ENCODE assay signal across 7 cellular contexts in the genomic region with DNA sequence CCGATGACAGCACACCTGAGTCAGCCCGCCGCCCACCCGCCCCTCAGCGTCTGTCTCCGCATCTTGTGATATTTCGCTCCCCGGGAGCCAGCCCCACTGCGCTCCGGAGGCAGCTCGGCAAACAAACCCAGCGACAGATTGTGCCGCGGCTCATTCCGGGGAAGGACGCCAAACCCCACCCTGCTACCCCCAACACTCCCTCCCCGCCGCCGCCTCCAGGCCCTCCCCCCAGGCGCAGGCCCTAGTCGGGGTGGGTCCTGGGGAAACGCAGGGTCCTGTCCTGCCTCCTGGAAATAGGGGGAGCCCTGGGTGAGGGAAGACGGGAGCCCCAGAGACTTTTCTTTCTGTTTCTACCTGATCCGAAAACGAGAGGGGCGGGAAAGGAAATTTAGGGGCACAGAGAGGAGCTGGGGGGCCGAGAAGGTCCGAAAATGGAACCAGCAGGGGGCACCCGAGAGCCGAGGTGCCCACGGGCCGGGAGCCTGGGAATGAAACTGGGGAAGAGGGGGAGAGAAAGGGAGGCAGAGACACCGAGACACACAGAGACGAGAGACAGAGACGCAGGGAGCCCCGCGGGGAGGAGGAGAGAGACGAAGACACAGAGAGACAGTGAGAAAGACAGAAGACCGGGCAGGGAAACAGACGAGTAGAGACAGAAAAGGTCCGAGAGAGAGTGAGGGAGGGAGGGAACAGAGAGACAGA. TPM values are rescaled to one million over a fixed set of nuclear protein-coding genes. Genes with fewer than 3 reads are reported as not detected.
DNase-seq lines count a peak whose midpoint lies in the region; ATAC-seq and TF ChIP-seq lines count a peak whose summit lies in the region.

No MANE protein-coding gene starts in this region.

- no peaks in the 10 kb centered on the region for H3K36me3 Mint-ChIP-seq in activated CD8-positive, alpha-beta T cell treated with anti-CD3 and anti-CD28 coated beads, Interleukin-2, amount 10 ng/mL, durations not matched to agents 7 days and 5 days (ENCODE audit: low read depth)

- H3K9ac ChIP-seq in fibroblast of lung (ENCODE audit: insufficient read depth, low read length) (peak overlapping the region; percentile 30), neural cell (ENCODE audit: low read length) (no peak overlapping the region)

- TF ChIP-seq CTCF in GM12872 (IDR thresholded peaks at IDR 0.05; ENCODE audit: insufficient read depth, low read depth, low read length): peak; percentile 83
- TF ChIP-seq CTCF in NB4 (IDR thresholded peaks at IDR 0.05; ENCODE audit: low read depth, low read length): peak; percentile 76
- peak; percentile 65 to 80 for TF ChIP-seq CTCF in fibroblast of lung (conservative IDR thresholded peaks at IDR 0.05 in 1 of 2, IDR thresholded peaks at IDR 0.05 in 1 of 2; ENCODE audit: low read depth in 1 of 2, low read length in 2 of 2)
- peak; percentile 66 for TF ChIP-seq CTCF in neural cell (IDR thresholded peaks at IDR 0.05; ENCODE audit: poor library complexity, severe bottlenecking)

- TF ChIP-seq RAD21 in neural cell (conservative IDR thresholded peaks at IDR 0.05): peak; percentile 37

- H3F3A ChIP-seq in neural cell (ENCODE audit: insufficient read depth, low read length, poor library complexity, severe bottlenecking): no peaks in the 10 kb centered on the region

- H4K20me1 ChIP-seq in fibroblast of lung (ENCODE audit: control insufficient read depth, extremely low read depth, insufficient read depth, low read length) (no peaks in the 10 kb centered on the region), neural cell (ENCODE audit: insufficient read depth) (no peaks in the 10 kb centered on the region)

- no peaks in the 10 kb centered on the region for H3K9me2 ChIP-seq in neural cell (ENCODE audit: insufficient read depth, low read length)

- TF ChIP-seq EP300 in neural cell (conservative IDR thresholded peaks at IDR 0.05; ENCODE audit: poor library complexity, severe bottlenecking): no peak

- H3K4me3 ChIP-seq in NB4 (ENCODE audit: low read depth, low read length) (peak overlapping the region; percentile 49), fibroblast of lung (replicated peaks in 1 of 4; ENCODE audit: control extremely low read depth in 1 of 4, insufficient read depth in 1 of 4, low read depth in 3 of 4, low read length in 4 of 4) (peak overlapping the region; percentile 34 to 55 (median 50)), neural cell (ENCODE audit: low read length) (peak overlapping the region; percentile 72)

- no peak for TF ChIP-seq POLR2A in NB4 (IDR thresholded peaks at IDR 0.05; ENCODE audit: extremely low read depth, insufficient read length)

- H3K9me3 Mint-ChIP-seq in activated CD8-positive, alpha-beta T cell treated with anti-CD3 and anti-CD28 coated beads, Interleukin-2, amount 10 ng/mL, durations not matched to agents 7 days and 5 days (ENCODE audit: insufficient read depth): no peaks in the 10 kb centered on the region

- CTCF ChIA-PET in activated CD8-positive, alpha-beta T cell treated with anti-CD3 and anti-CD28 coated beads, Interleukin-2, amount 10 ng/mL, durations not matched to agents 7 days and 5 days (lab: Charles Lee): interaction anchor here (0.7 to 9.8 kb wide), 50 partner anchors 9 to 342 kb away, joined by 3 to 239 read pairs (median 6); a partner anchor contains a TSS

- H3K9me3 ChIP-seq in fibroblast of lung (ENCODE audit: control insufficient read depth, insufficient read depth, low read depth, low read length) (no peaks in the 10 kb centered on the region), neural cell (ENCODE audit: low read length) (no peaks in the 10 kb centered on the region)

- H3K4me3 Mint-ChIP-seq in activated CD8-positive, alpha-beta T cell treated with anti-CD3 and anti-CD28 coated beads, Interleukin-2, amount 10 ng/mL, durations not matched to agents 7 days and 5 days: peak overlapping the region; percentile 60

- peak; percentile 20 for ATAC-seq in activated CD8-positive, alpha-beta T cell treated with anti-CD3 and anti-CD28 coated beads, Interleukin-2, amount 10 ng/mL, durations not matched to agents 7 days and 5 days
- no peak for ATAC-seq in GM21390 (IDR thresholded peaks at IDR 0.05; ENCODE audit: unreplicated experiment)

- peak overlapping the region; percentile 97 for H3K4me2 ChIP-seq in fibroblast of lung (ENCODE audit: extremely low read depth, insufficient read depth, low read length)
- H3K4me2 ChIP-seq in neural cell (ENCODE audit: low read length): no peak overlapping the region

- peaks cover 39% of the 10 kb centered on the region for H3K27me3 Mint-ChIP-seq in activated CD8-positive, alpha-beta T cell treated with anti-CD3 and anti-CD28 coated beads, Interleukin-2, amount 10 ng/mL, durations not matched to agents 7 days and 5 days (ENCODE audit: low read depth)

- POLR2A ChIA-PET in activated CD8-positive, alpha-beta T cell treated with anti-CD3 and anti-CD28 coated beads, Interleukin-2, amount 10 ng/mL, durations not matched to agents 7 days and 5 days (lab: Charles Lee): interaction anchor here (1.4 kb wide), 1 partner anchor 18 kb away, joined by 3 read pairs; no protein-coding TSS in a partner anchor

- H3K4me1 ChIP-seq in fibroblast of lung (ENCODE audit: control insufficient read depth, extremely low read depth, insufficient read depth, low read length): no peaks in the 10 kb centered on the region

- H3K27me3 ChIP-seq in fibroblast of lung (ENCODE audit: control insufficient read depth, insufficient read depth, low read length) (peaks cover 14% of the 10 kb centered on the region), neural cell (ENCODE audit: insufficient read depth, low read depth, low read length) (peaks cover 66% of the 10 kb centered on the region)

- peak overlapping the region; percentile 59 for H2AFZ ChIP-seq in fibroblast of lung (ENCODE audit: low read length)
- no peak overlapping the region for H2AFZ ChIP-seq in neural cell (ENCODE audit: low read depth, low read length)

- H3K27ac ChIP-seq in fibroblast of lung (ENCODE audit: insufficient read depth, low read length): no peak overlapping the region
- no peak overlapping the region for H3K27ac ChIP-seq in neural cell (ENCODE audit: low read length)

- no peak overlapping the region for H3K27ac Mint-ChIP-seq in activated CD8-positive, alpha-beta T cell treated with anti-CD3 and anti-CD28 coated beads, Interleukin-2, amount 10 ng/mL, durations not matched to agents 7 days and 5 days

- peaks cover 39% of the 10 kb centered on the region for H3K4me1 Mint-ChIP-seq in activated CD8-positive, alpha-beta T cell treated with anti-CD3 and anti-CD28 coated beads, Interleukin-2, amount 10 ng/mL, durations not matched to agents 7 days and 5 days (ENCODE audit: low read depth)

- no peaks in the 10 kb centered on the region for H3K36me3 ChIP-seq in fibroblast of lung (ENCODE audit: control insufficient read depth, insufficient read depth, low read length)
- no peaks in the 10 kb centered on the region for H3K36me3 ChIP-seq in neural cell (ENCODE audit: insufficient read depth, low read length)

- H3K79me2 ChIP-seq in fibroblast of lung (ENCODE audit: control insufficient read depth, insufficient read depth, low read length) (no peaks in the 10 kb centered on the region), neural cell (replicated peaks; ENCODE audit: insufficient read depth, low read length) (no peaks in the 10 kb centered on the region)

- DNase-seq in NB4 (ENCODE audit: low read depth) (peak; percentile 58), fibroblast of lung (ENCODE audit: low read depth in 2 of 2) (no peak), ureter (ENCODE audit: low spot score) (peak; percentile 58)
- peak; percentile 60 for DNase-seq in activated CD8-positive, alpha-beta T cell treated with anti-CD3 and anti-CD28 coated beads, Interleukin-2, amount 10 ng/mL, durations not matched to agents 7 days and 5 days

TF ChIP-seq in neural cell, 6 proteins besides CTCF, POLR2A, EP300 and RAD21 (continues in another document):
- TF ChIP-seq EZH2 (IDR thresholded peaks at IDR 0.05; ENCODE audit: borderline replicate concordance, insufficient read depth, low read length, poor library complexity, severe bottlenecking): peak; percentile 40
- TF ChIP-seq POLR2AphosphoS5 (IDR thresholded peaks at IDR 0.05): no peak

RNA-seq across cellular contexts. Expression of a gene that starts 1.8 kb away (rescaled TPM):
- total RNA-seq in activated CD8-positive, alpha-beta T cell treated with anti-CD3 and anti-CD28 coated beads, Interleukin-2, amount 10 ng/mL, durations not matched to agents 7 days and 5 days: under 1 TPM; 0.47 to 0.57 TPM
- 0.17 and 0.26 TPM in 2 replicates for total RNA-seq in fibroblast of lung
- 0.27 and 0.43 TPM in 2 replicates for polyA plus RNA-seq in fibroblast of lung
- 1.1 and 1.3 TPM in 2 replicates for polyA plus RNA-seq in fibroblast of lung (2012)
- 0.79 TPM in 1 of 2 replicates, not detected in the other for polyA minus RNA-seq in fibroblast of lung (ENCODE audit: low replicate concordance)
- polyA plus RNA-seq in neural cell: 0.24 and 0.66 TPM in 2 replicates
- polyA minus RNA-seq in neural cell: 0.24 TPM in 1 of 2 replicates, not detected in the other
- total RNA-seq in ureter: 1.5 TPM

RNA-seq across cellular contexts. Expression of a gene that starts 31.6 kb away (rescaled TPM):
- total RNA-seq in activated CD8-positive, alpha-beta T cell treated with anti-CD3 and anti-CD28 coated beads, Interleukin-2, amount 10 ng/mL, durations not matched to agents 7 days and 5 days: 100 to 1,000 TPM; 103 to 120 TPM
- total RNA-seq in fibroblast of lung (41.5 and 61.6 TPM in 2 replicates), ureter (27.2 TPM)
- polyA plus RNA-seq in fibroblast of lung (34.8 and 67.6 TPM in 2 replicates), neural cell (0.33 TPM in 1 of 2 replicates, not detected in the other)
- 24.8 and 41.8 TPM in 2 replicates for polyA plus RNA-seq in fibroblast of lung (2012)
- polyA minus RNA-seq in fibroblast of lung (ENCODE audit: low replicate concordance) (40.6 and 62.5 TPM in 2 replicates), neural cell (not detected in 2 replicates)

RNA-seq across cellular contexts. Expression of a gene that starts 56.9 kb away (rescaled TPM):
- total RNA-seq in activated CD8-positive, alpha-beta T cell treated with anti-CD3 and anti-CD28 coated beads, Interleukin-2, amount 10 ng/mL, durations not matched to agents 7 days and 5 days: 10 to 100 TPM; 26.4 to 28.4 TPM
- total RNA-seq in fibroblast of lung (19.8 and 20.8 TPM in 2 replicates), ureter (10.4 TPM)
- polyA plus RNA-seq in fibroblast of lung (12.3 and 13.2 TPM in 2 replicates), neural cell (2.5 and 3.3 TPM in 2 replicates)
- 11.7 TPM in 2 replicates for polyA plus RNA-seq in fibroblast of lung (2012)
- polyA minus RNA-seq in fibroblast of lung (ENCODE audit: low replicate concordance) (57.0 and 60.5 TPM in 2 replicates), neural cell (1.7 and 2.4 TPM in 2 replicates)

Comparison
In these comparisons a context has a peak if more than half of its experiments do, and no peak if none do; other contexts are left out.
1. DNase-seq: peak in NB4 (single experiment), activated CD8-positive, alpha-beta T cell treated with anti-CD3 and anti-CD28 coated beads, Interleukin-2, amount 10 ng/mL, durations not matched to agents 7 days and 5 days (single experiment) and ureter (single experiment); none in fibroblast of lung (0 of 2).
2. Peak in every context shown above with its lines, with median percentiles within 50 percentile points of each other: CTCF ChIP-seq and H3K4me3 ChIP-seq.